10 cellular contexts compared by ENCODE assay signal in genomic region chr20:10179574-10180298, GRCh38. TPM values are rescaled to one million over a fixed set of nuclear protein-coding genes. Genes with fewer than 3 reads are reported as not detected.
DNase-seq lines count a peak whose midpoint lies in the region; ATAC-seq and TF ChIP-seq lines count a peak whose summit lies in the region.
"Had no signal": no experiment of that assay in that cellular context is flagged by ENCODE, and none has a peak within 500 bp of the region (broad histone marks: within the 10 kb centered on the region; RNA-seq: fewer than 3 reads in every experiment).

No MANE protein-coding gene starts in this region.

- no peak overlapping the region for H3K27ac Mint-ChIP-seq in activated CD4-positive, alpha-beta T cell treated with anti-CD3 and anti-CD28 coated beads for 36 hours
- H3K27ac Mint-ChIP-seq in activated naive CD8-positive, alpha-beta T cell treated with anti-CD3 and anti-CD28 coated beads, Interleukin-2, amount 50 U/mL, for 24 hours: no peak overlapping the region

- H2AFZ ChIP-seq in PC-3 (ENCODE audit: low read length): no peak overlapping the region

- H3K9ac ChIP-seq in PC-3 (ENCODE audit: low read length): no peak overlapping the region

- H3K27ac ChIP-seq in PC-3 (ENCODE audit: low read length): no peak overlapping the region
- no peak overlapping the region for H3K27ac ChIP-seq in left lung
- H3K27ac ChIP-seq: epithelial cell of prostate, SJSA1 had no signal

- TF ChIP-seq CTCF in GM12873 (IDR thresholded peaks at IDR 0.05; ENCODE audit: insufficient read depth, low read depth, low read length, missing control alignments) (peak; percentile 34), PC-3 (conservative IDR thresholded peaks at IDR 0.05; ENCODE audit: low read depth, low read length) (peak; percentile 79), fibroblast of villous mesenchyme (IDR thresholded peaks at IDR 0.05; ENCODE audit: insufficient read depth, low read depth, low read length) (peak; percentile 49), left lung (IDR thresholded peaks at IDR 0.05) (no peak)

- CTCF ChIA-PET in PC-3 (lab: Charles Lee): no interaction called here
- CTCF ChIA-PET in activated CD4-positive, alpha-beta T cell treated with anti-CD3 and anti-CD28 coated beads for 36 hours (lab: Charles Lee): no interaction called here

- no peak overlapping the region for H3K4me3 Mint-ChIP-seq in activated CD4-positive, alpha-beta T cell treated with anti-CD3 and anti-CD28 coated beads for 36 hours
- H3K4me3 Mint-ChIP-seq in activated naive CD8-positive, alpha-beta T cell treated with anti-CD3 and anti-CD28 coated beads, Interleukin-2, amount 50 U/mL, for 24 hours: no peak overlapping the region

- intact Hi-C loops in PC-3 (cut with micrococcal nuclease): no loop called here
- intact Hi-C loops in activated CD4-positive, alpha-beta T cell treated with anti-CD3 and anti-CD28 coated beads for 36 hours (cut with DNase I, micrococcal nuclease): no loop called here
- intact Hi-C loops in left lung (cut with DNase I): no loop called here

- H3K9me3 Mint-ChIP-seq in activated CD4-positive, alpha-beta T cell treated with anti-CD3 and anti-CD28 coated beads for 36 hours (ENCODE audit: low read depth): no peaks in the 10 kb centered on the region
- H3K9me3 Mint-ChIP-seq in activated naive CD8-positive, alpha-beta T cell treated with anti-CD3 and anti-CD28 coated beads, Interleukin-2, amount 50 U/mL, for 24 hours: no peaks in the 10 kb centered on the region

- POLR2A ChIA-PET in PC-3 (lab: Charles Lee; ENCODE audit: unreplicated experiment): no interaction called here
- POLR2A ChIA-PET in activated CD4-positive, alpha-beta T cell treated with anti-CD3 and anti-CD28 coated beads for 36 hours (lab: Charles Lee): no interaction called here

- H3K9me3 ChIP-seq in PC-3 (ENCODE audit: low read length): no peaks in the 10 kb centered on the region
- no peaks in the 10 kb centered on the region for H3K9me3 ChIP-seq in left lung
- H3K9me3 ChIP-seq: SJSA1 had no signal

- H3F3A ChIP-seq in PC-3 (ENCODE audit: low read length, unreplicated experiment): no peaks in the 10 kb centered on the region

- no peaks in the 10 kb centered on the region for H3K36me3 Mint-ChIP-seq in activated CD4-positive, alpha-beta T cell treated with anti-CD3 and anti-CD28 coated beads for 36 hours (ENCODE audit: low read depth)
- no peaks in the 10 kb centered on the region for H3K36me3 Mint-ChIP-seq in activated naive CD8-positive, alpha-beta T cell treated with anti-CD3 and anti-CD28 coated beads, Interleukin-2, amount 50 U/mL, for 24 hours (ENCODE audit: low read depth)

- DNase-seq in A172 (ENCODE audit: low spot score) (peak; percentile 28), PC-3 (peak; percentile 44), fibroblast of villous mesenchyme (ENCODE audit: low read depth) (no peak), left lung (no peak)
- no peak for DNase-seq in activated CD4-positive, alpha-beta T cell treated with anti-CD3 and anti-CD28 coated beads for 36 hours
- no peak for DNase-seq in activated naive CD8-positive, alpha-beta T cell treated with anti-CD3 and anti-CD28 coated beads, Interleukin-2, amount 50 U/mL, for 24 hours

- ATAC-seq in PC-3 (0 out of 2 replicates have a peak, but pooled peaks have one; percentile 37), GM18502 (IDR thresholded peaks at IDR 0.05; ENCODE audit: poor library complexity, unreplicated experiment) (no peak), left lung (no peak)
- no peak for ATAC-seq in activated CD4-positive, alpha-beta T cell treated with anti-CD3 and anti-CD28 coated beads for 36 hours
- ATAC-seq in activated naive CD8-positive, alpha-beta T cell treated with anti-CD3 and anti-CD28 coated beads, Interleukin-2, amount 50 U/mL, for 24 hours: no peak

- BruUV-seq in PC-3 (replicated peaks; lab: Mats Ljungman, UMichigan): no TSS peak

- H3K27me3 ChIP-seq in PC-3 (ENCODE audit: low read length) (peaks cover 33% of the 10 kb centered on the region), left lung (no peaks in the 10 kb centered on the region)
- H3K27me3 ChIP-seq: SJSA1 had no signal

- H3K9me2 ChIP-seq in PC-3 (replicated peaks; ENCODE audit: low read length): no peaks in the 10 kb centered on the region

- H3K36me3 ChIP-seq in PC-3 (ENCODE audit: low read depth, low read length): no peaks in the 10 kb centered on the region
- no peaks in the 10 kb centered on the region for H3K36me3 ChIP-seq in left lung
- H3K36me3 ChIP-seq: SJSA1 had no signal

- H3K4me3 ChIP-seq in PC-3 (ENCODE audit: low read length): no peak overlapping the region
- H3K4me3 ChIP-seq in fibroblast of villous mesenchyme (ENCODE audit: low read depth, low read length): no peak overlapping the region
- no peak overlapping the region for H3K4me3 ChIP-seq in left lung
- H3K4me3 ChIP-seq: SJSA1 had no signal

- no peaks in the 10 kb centered on the region for H3K79me2 ChIP-seq in PC-3 (ENCODE audit: low read length)

- H3K4me1 ChIP-seq in PC-3 (ENCODE audit: insufficient read depth, low read length) (no peaks in the 10 kb centered on the region), left lung (no peaks in the 10 kb centered on the region)
- H3K4me1 ChIP-seq: SJSA1 had no signal

- H3K4me1 Mint-ChIP-seq in activated CD4-positive, alpha-beta T cell treated with anti-CD3 and anti-CD28 coated beads for 36 hours: no peaks in the 10 kb centered on the region
- no peaks in the 10 kb centered on the region for H3K4me1 Mint-ChIP-seq in activated naive CD8-positive, alpha-beta T cell treated with anti-CD3 and anti-CD28 coated beads, Interleukin-2, amount 50 U/mL, for 24 hours

- H4K20me1 ChIP-seq in PC-3 (ENCODE audit: low read length): no peaks in the 10 kb centered on the region

- peaks cover 8% of the 10 kb centered on the region for H3K27me3 Mint-ChIP-seq in activated CD4-positive, alpha-beta T cell treated with anti-CD3 and anti-CD28 coated beads for 36 hours
- peaks cover 14% of the 10 kb centered on the region for H3K27me3 Mint-ChIP-seq in activated naive CD8-positive, alpha-beta T cell treated with anti-CD3 and anti-CD28 coated beads, Interleukin-2, amount 50 U/mL, for 24 hours

- H3K4me2 ChIP-seq in PC-3 (ENCODE audit: low read length): no peak overlapping the region

RNA-seq across cellular contexts. Expression of gene SNAP25, which starts 38.9 kb away (rescaled TPM):
- total RNA-seq in A172 (2014; rRNA removed; shearing (Covaris generic)): 0.12 TPM in 1 of 2 replicates, not detected in the other
- not detected in 2 replicates for total RNA-seq in PC-3 (2014; rRNA removed)
- total RNA-seq in fibroblast of villous mesenchyme: 2.9 and 8.6 TPM in 2 replicates
- under 1 TPM; 0.18 to 0.27 TPM for total RNA-seq in activated CD4-positive, alpha-beta T cell treated with anti-CD3 and anti-CD28 coated beads for 36 hours
- total RNA-seq in left lung: 1 to 10 TPM; 1.5 to 3.7 TPM

Comparison
In these comparisons a context has a peak if more than half of its experiments do, and no peak if none do; other contexts are left out.
1. DNase-seq: peak in A172 (single experiment) and PC-3 (single experiment); none in fibroblast of villous mesenchyme (single experiment), activated CD4-positive, alpha-beta T cell treated with anti-CD3 and anti-CD28 coated beads for 36 hours (single experiment), left lung (0 of 2) and activated naive CD8-positive, alpha-beta T cell treated with anti-CD3 and anti-CD28 coated beads, Interleukin-2, amount 50 U/mL, for 24 hours (single experiment).
2. CTCF ChIP-seq: peak in GM12873 (single experiment), PC-3 (single experiment) and fibroblast of villous mesenchyme (single experiment); none in left lung (0 of 2).